ENCODE assay signal across 13 cellular contexts in the genomic region with DNA sequence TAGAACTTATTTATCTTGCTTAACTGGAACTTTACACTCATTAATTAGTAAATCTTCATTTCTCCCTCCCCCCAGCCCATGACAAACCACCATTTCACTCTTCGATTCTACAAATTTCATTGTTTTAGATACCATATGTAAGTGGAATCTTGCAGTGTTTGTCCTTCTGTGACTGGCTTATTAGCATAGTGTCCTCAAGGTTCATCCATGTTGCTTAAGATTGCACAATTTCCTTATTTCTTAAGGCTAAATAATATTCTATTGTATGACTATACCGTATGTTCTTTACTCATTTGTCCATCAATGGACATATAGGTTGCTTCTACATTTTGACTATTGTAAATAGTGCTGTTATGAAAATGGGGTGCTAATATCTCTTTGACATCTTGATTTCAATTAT. TPM values are rescaled to one million over a fixed set of nuclear protein-coding genes. Genes with fewer than 3 reads are reported as not detected.
DNase-seq lines count a peak whose midpoint lies in the region; ATAC-seq and TF ChIP-seq lines count a peak whose summit lies in the region.
"Had no signal": no experiment of that assay in that cellular context is flagged by ENCODE, and none has a peak within 500 bp of the region (broad histone marks: within the 10 kb centered on the region; RNA-seq: fewer than 3 reads in every experiment).

No MANE protein-coding gene starts in this region.

- peak overlapping the region; percentile 58 for H3K4me2 ChIP-seq in skeletal muscle satellite cell (ENCODE audit: low read length)
- H3K4me2 ChIP-seq in neuronal stem cell (ENCODE audit: insufficient read depth, low read length, poor library complexity, severe bottlenecking) = no peak overlapping the region

- TF ChIP-seq CTCF in coronary artery (IDR thresholded peaks at IDR 0.05) = no peak
- TF ChIP-seq CTCF in breast epithelium (IDR thresholded peaks at IDR 0.05) = no peak

- H3K9ac ChIP-seq in skeletal muscle satellite cell (ENCODE audit: low read depth, low read length) (no peak overlapping the region), neuronal stem cell (ENCODE audit: low read depth, low read length, poor library complexity) (no peak overlapping the region)

- no peaks in the 10 kb centered on the region for H3K79me1 ChIP-seq in neuronal stem cell (ENCODE audit: low read depth, low read length)

- H3K9me3 ChIP-seq in skeletal muscle satellite cell (replicated peaks; ENCODE audit: low read length) = no peaks in the 10 kb centered on the region
- peaks cover 0 to 4% of the 10 kb centered on the region in 2 donors for H3K9me3 ChIP-seq in neuronal stem cell (replicated peaks in 1 of 2; ENCODE audit: control insufficient read depth in 2 of 2, insufficient read depth in 1 of 2, low read depth in 1 of 2, low read length in 2 of 2)
- no peaks in the 10 kb centered on the region for H3K9me3 ChIP-seq in breast epithelium

- WGBS in neuronal stem cell (ENCODE audit: extremely low coverage in 2 of 2, insufficient read length in 2 of 2, insufficient replicate concordance in 1 of 2), 2 donors = no CpG with 5 or more reads among the region's 2 CpGs

- no peak overlapping the region for H2BK12ac ChIP-seq in neuronal stem cell (ENCODE audit: low read length)

- CTCF ChIA-PET in activated CD4-positive, alpha-beta T cell treated with anti-CD3 and anti-CD28 coated beads for 36 hours (lab: Charles Lee) = interaction anchor here (0.8 to 2.0 kb wide), 7 partner anchors 8 to 218 kb away, joined by 3 to 6 read pairs (median 4); no protein-coding TSS in a partner anchor

- no peaks in the 10 kb centered on the region for H3K36me3 Mint-ChIP-seq in activated CD4-positive, alpha-beta T cell treated with anti-CD3 and anti-CD28 coated beads for 36 hours (ENCODE audit: low read depth)

- H4K8ac ChIP-seq in neuronal stem cell (ENCODE audit: low read depth, low read length) = no peak overlapping the region

- no peak overlapping the region for H3K27ac ChIP-seq in coronary artery
- H3K27ac ChIP-seq in neuronal stem cell (replicated peaks; ENCODE audit: low read length) = no peak overlapping the region
- no peak overlapping the region for H3K27ac ChIP-seq in breast epithelium

- H3K14ac ChIP-seq in neuronal stem cell (ENCODE audit: low read length) = no peak overlapping the region

- intact Hi-C loops in activated CD4-positive, alpha-beta T cell treated with anti-CD3 and anti-CD28 coated beads for 36 hours (cut with DNase I, micrococcal nuclease) = no loop called here
- intact Hi-C loops in breast epithelium (cut with DNase I; ENCODE audit: low total_unique reads) = no loop called here

- peak overlapping the region; percentile 7 for H3K27ac Mint-ChIP-seq in activated CD4-positive, alpha-beta T cell treated with anti-CD3 and anti-CD28 coated beads for 36 hours
- H3K27ac Mint-ChIP-seq: nephron had no signal

- TF ChIP-seq POLR2A in breast epithelium (IDR thresholded peaks at IDR 0.05) = no peak

- ATAC-seq in activated CD4-positive, alpha-beta T cell treated with anti-CD3 and anti-CD28 coated beads for 36 hours = no peak
- ATAC-seq in HG03469 (IDR thresholded peaks at IDR 0.05; ENCODE audit: unreplicated experiment) = no peak
- ATAC-seq: Panc1 had no signal

- H3K36me3 ChIP-seq in skeletal muscle satellite cell (ENCODE audit: insufficient read depth, low read length) = no peaks in the 10 kb centered on the region
- H3K36me3 ChIP-seq in neuronal stem cell (replicated peaks in 1 of 2; ENCODE audit: control insufficient read depth in 2 of 2, insufficient read depth in 2 of 2, low read length in 2 of 2) = no peaks in the 10 kb centered on the region
- no peaks in the 10 kb centered on the region for H3K36me3 ChIP-seq in breast epithelium

- H2BK120ac ChIP-seq in neuronal stem cell (ENCODE audit: low read depth, low read length) = no peak overlapping the region

- H2BK5ac ChIP-seq in neuronal stem cell (ENCODE audit: low read length) = no peak overlapping the region

- peak overlapping the region; percentile 62 for H3K4me3 Mint-ChIP-seq in activated CD4-positive, alpha-beta T cell treated with anti-CD3 and anti-CD28 coated beads for 36 hours
- H3K4me3 Mint-ChIP-seq: nephron had no signal

- peaks cover 18% of the 10 kb centered on the region for H3K4me1 Mint-ChIP-seq in activated CD4-positive, alpha-beta T cell treated with anti-CD3 and anti-CD28 coated beads for 36 hours
- H3K4me1 Mint-ChIP-seq: nephron had no signal

- H2BK15ac ChIP-seq in neuronal stem cell (ENCODE audit: low read length) = no peak overlapping the region

- peak overlapping the region; percentile 27 for H3K4me3 ChIP-seq in coronary artery
- no peak overlapping the region for H3K4me3 ChIP-seq in skeletal muscle satellite cell (ENCODE audit: low read length)
- no peak overlapping the region for H3K4me3 ChIP-seq in neuronal stem cell (ENCODE audit: low read length in 2 of 2)
- H3K4me3 ChIP-seq in breast epithelium = peak overlapping the region in 1 of 3 donors; percentile 0

- no peak overlapping the region for H3K18ac ChIP-seq in neuronal stem cell (ENCODE audit: low read length)

- no peak for DNase-seq in activated CD4-positive, alpha-beta T cell treated with anti-CD3 and anti-CD28 coated beads for 36 hours
- no peak for DNase-seq in activated CD4-positive, alpha-beta T cell treated with anti-CD3 and anti-CD28 coated beads, Interleukin-2, amount 50 U/mL, for 1 hour
- peak; percentile 38 to 83 for DNase-seq in NOMO-1 (lab: John Stamatoyannopoulos, UW; ENCODE audit: unreplicated experiment in 2 of 2)
- DNase-seq in coronary artery (ENCODE audit: low spot score) = no peak
- no peak for DNase-seq in neuronal stem cell (ENCODE audit: low spot score)
- no peak for DNase-seq in breast epithelium (ENCODE audit: low spot score in 2 of 2)
- DNase-seq: anterior cingulate cortex, NCI-H187 had no signal

- H2AK5ac ChIP-seq in neuronal stem cell (ENCODE audit: low read depth, low read length) = no peak overlapping the region

- H2AFZ ChIP-seq in neuronal stem cell (ENCODE audit: low read length) = no peak overlapping the region

- POLR2A ChIA-PET in activated CD4-positive, alpha-beta T cell treated with anti-CD3 and anti-CD28 coated beads for 36 hours (lab: Charles Lee) = interaction anchor here (0.7 kb wide), 1 partner anchor 13 kb away, joined by 3 read pairs; no protein-coding TSS in a partner anchor

- H4K91ac ChIP-seq in neuronal stem cell (ENCODE audit: low read depth, low read length, poor library complexity) = no peak overlapping the region

- no peak overlapping the region for H3K23ac ChIP-seq in neuronal stem cell (ENCODE audit: low read depth, low read length, poor library complexity)

- no peaks in the 10 kb centered on the region for H3K9me3 Mint-ChIP-seq in activated CD4-positive, alpha-beta T cell treated with anti-CD3 and anti-CD28 coated beads for 36 hours (ENCODE audit: low read depth)

- peaks cover 2% of the 10 kb centered on the region for H3K27me3 Mint-ChIP-seq in activated CD4-positive, alpha-beta T cell treated with anti-CD3 and anti-CD28 coated beads for 36 hours

- H3K4me1 ChIP-seq in skeletal muscle satellite cell (ENCODE audit: control insufficient read depth, insufficient read depth, low read length) (no peaks in the 10 kb centered on the region), neuronal stem cell (ENCODE audit: control insufficient read depth in 2 of 2, insufficient read depth in 1 of 2, low read depth in 1 of 2, low read length in 2 of 2) (no peaks in the 10 kb centered on the region), breast epithelium (no peaks in the 10 kb centered on the region)

- H3K4ac ChIP-seq in neuronal stem cell (ENCODE audit: low read length) = no peak overlapping the region

- H3K27me3 ChIP-seq in skeletal muscle satellite cell (ENCODE audit: control insufficient read depth, insufficient read depth, low read length) (peaks cover 72% of the 10 kb centered on the region), neuronal stem cell (ENCODE audit: control insufficient read depth in 3 of 3, insufficient read depth in 3 of 3, low read depth in 1 of 3, low read length in 3 of 3) (peaks cover 0 to 8% (median 0%) of the 10 kb centered on the region in 3 experiments), breast epithelium (no peaks in the 10 kb centered on the region)

RNA-seq across cellular contexts. Expression of gene RNF212, which starts 24.5 kb away (rescaled TPM):
- 1 to 10 TPM; 2.4 to 5.6 TPM for total RNA-seq in activated CD4-positive, alpha-beta T cell treated with anti-CD3 and anti-CD28 coated beads for 36 hours
- total RNA-seq in skeletal muscle satellite cell (2012; rRNA removed) = 1.0 and 1.5 TPM in 2 replicates
- polyA plus RNA-seq in neuronal stem cell (2013, experiment 1 of 2) = 5.1 TPM
- 5.5 TPM for polyA plus RNA-seq in neuronal stem cell (2013, experiment 2 of 2)
- 10 to 100 TPM in 1 of 3 donors, 1 to 10 TPM in 2; 5.1 to 15.7 (median 6.4) TPM for total RNA-seq in breast epithelium

RNA-seq across cellular contexts. Expression of gene SPON2, which starts 34.5 kb away (rescaled TPM):
- total RNA-seq in activated CD4-positive, alpha-beta T cell treated with anti-CD3 and anti-CD28 coated beads for 36 hours = 1 to 10 TPM; 7.5 to 8.5 TPM
- 79.3 and 213 TPM in 2 replicates for total RNA-seq in skeletal muscle satellite cell (2012; rRNA removed)
- 5.9 TPM for polyA plus RNA-seq in neuronal stem cell (2013, experiment 1 of 2)
- polyA plus RNA-seq in neuronal stem cell (2013, experiment 2 of 2) = 5.8 TPM
- 10 to 100 TPM; 35.3 to 59.4 (median 36.1) TPM for total RNA-seq in breast epithelium
- total RNA-seq: endothelial cell of umbilical vein had no signal

Comparison
In these comparisons a context has a peak if more than half of its experiments do, and no peak if none do; other contexts are left out.
1. DNase-seq: peak in NOMO-1 (2 of 2); none in activated CD4-positive, alpha-beta T cell treated with anti-CD3 and anti-CD28 coated beads for 36 hours (single experiment), activated CD4-positive, alpha-beta T cell treated with anti-CD3 and anti-CD28 coated beads, Interleukin-2, amount 50 U/mL, for 1 hour (single experiment), coronary artery (single experiment), neuronal stem cell (single experiment) and breast epithelium (0 of 2).